9 cellular contexts compared by ENCODE assay signal in the genomic region with DNA sequence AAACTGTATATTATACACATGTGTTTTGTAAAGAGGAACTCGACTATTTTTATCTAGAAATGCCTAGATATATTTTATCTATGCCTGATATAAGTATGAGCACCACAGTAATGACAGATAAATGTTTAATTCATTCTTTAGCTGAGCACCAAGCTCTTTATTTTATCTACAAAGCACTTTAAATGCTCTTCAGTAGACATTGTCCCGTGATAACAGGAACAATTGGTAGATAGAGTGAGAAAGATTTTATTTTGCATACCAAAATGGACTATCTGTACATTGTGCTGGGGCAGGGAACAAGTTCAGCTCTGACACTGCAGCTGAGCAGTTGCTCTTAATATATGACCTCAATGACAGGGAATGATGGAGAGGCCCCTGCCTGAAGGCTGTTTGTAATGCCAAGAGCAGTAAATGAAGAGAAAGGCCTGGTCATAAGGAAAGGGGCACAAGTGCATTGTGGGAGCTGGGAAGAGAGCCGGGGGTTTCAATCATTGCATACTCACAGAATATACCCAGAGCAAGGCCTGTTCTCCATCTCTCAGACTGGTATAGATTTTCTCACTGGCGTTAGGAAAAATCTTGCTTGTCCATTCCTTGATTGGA. TPM values are rescaled to one million over a fixed set of nuclear protein-coding genes. Genes with fewer than 3 reads are reported as not detected.
DNase-seq lines count a peak whose midpoint lies in the region; ATAC-seq and TF ChIP-seq lines count a peak whose summit lies in the region.
"Had no signal": no experiment of that assay in that cellular context is flagged by ENCODE, and none has a peak within 500 bp of the region (broad histone marks: within the 10 kb centered on the region; RNA-seq: fewer than 3 reads in every experiment).

No MANE protein-coding gene starts in this region.

- H3K36me3 ChIP-seq in left ventricle myocardium inferior, result peaks cover 14% of the 10 kb centered on the region
- no peaks in the 10 kb centered on the region for H3K36me3 ChIP-seq in KMS-11 (ENCODE audit: insufficient read depth)
- peaks cover 0 to 8% (median 0%) of the 10 kb centered on the region in 3 donors for H3K36me3 ChIP-seq in esophagus squamous epithelium
- H3K36me3 ChIP-seq in transverse colon, result no peaks in the 10 kb centered on the region
- H3K36me3 ChIP-seq in gastroesophageal sphincter, result peaks cover 0 to 15% of the 10 kb centered on the region in 2 donors

- H3K27me3 ChIP-seq in left ventricle myocardium inferior (ENCODE audit: low read depth), result peaks cover 33% of the 10 kb centered on the region
- H3K27me3 ChIP-seq in KMS-11 (ENCODE audit: insufficient read depth, low read depth), result no peaks in the 10 kb centered on the region
- H3K27me3 ChIP-seq in esophagus squamous epithelium, result no peaks in the 10 kb centered on the region
- H3K27me3 ChIP-seq in transverse colon, result no peaks in the 10 kb centered on the region
- H3K27me3 ChIP-seq in gastroesophageal sphincter, result no peaks in the 10 kb centered on the region
- H3K27me3 ChIP-seq: heart left ventricle had no signal

- H3K4me1 ChIP-seq in left ventricle myocardium inferior (peaks cover 58% of the 10 kb centered on the region), KMS-11 (ENCODE audit: low read depth, poor library complexity, severe bottlenecking) (peaks cover 41% of the 10 kb centered on the region), esophagus squamous epithelium (peaks cover 17 to 38% (median 26%) of the 10 kb centered on the region in 3 donors), transverse colon (peaks cover 0 to 41% (median 3%) of the 10 kb centered on the region in 4 donors), gastroesophageal sphincter (peaks cover 19 to 57% (median 23%) of the 10 kb centered on the region in 3 donors)

- no peak overlapping the region for H3K9ac ChIP-seq in KMS-11

- H3K27ac ChIP-seq in left ventricle myocardium inferior (replicated peaks) (peak overlapping the region; percentile 54), KMS-11 (peak overlapping the region; percentile 10; the same call in 1 of the 2 replicates), esophagus squamous epithelium (peak overlapping the region in 3 of 4 donors; percentile 0 to 71 (median 15)), transverse colon (peak overlapping the region; percentile 39 to 47 (median 44)), gastroesophageal sphincter (peak overlapping the region in 2 of 4 donors; percentile 42 to 52)

- no peaks in the 10 kb centered on the region for H4K20me1 ChIP-seq in KMS-11 (ENCODE audit: insufficient read depth)

- 72 to 78% methylated on average over 4 of the region's 4 CpGs for WGBS in esophagus squamous epithelium, 2 donors
- WGBS in transverse colon (ENCODE audit: low coverage in 1 of 2), 2 donors, result 68 to 78% methylated on average over 4 of the region's 4 CpGs
- WGBS in gastroesophageal sphincter (ENCODE audit: low coverage in 1 of 2), 2 donors, result 47 to 62% methylated on average over 4 of the region's 4 CpGs

- peak overlapping the region; percentile 11 for H3K4me2 ChIP-seq in KMS-11

- DNase-seq in left ventricle myocardium inferior, result no peak
- no peak for DNase-seq in Right ventricle myocardium inferior (ENCODE audit: missing footprints)
- DNase-seq in esophagus squamous epithelium (lab: John Stamatoyannopoulos, UW), result no peak
- no peak for DNase-seq in transverse colon
- DNase-seq in SHP77 (lab: John Stamatoyannopoulos, UW), result no peak
- no peak for DNase-seq in GM03348 (ENCODE audit: low spot score)

- intact Hi-C loops in left ventricle myocardium inferior (cut with micrococcal nuclease) (no loop called here), Right ventricle myocardium inferior (cut with DNase I) (no loop called here), esophagus squamous epithelium (cut with DNase I) (no loop called here), transverse colon (cut with DNase I; ENCODE audit: low total_unique reads) (no loop called here)

- in situ Hi-C loops in transverse colon (cut with MboI; ENCODE audit: low pct_ligation_motif_present in 1 of 4, low pct_unique_long_range_greater_than_20kb in 1 of 4, low sequenced_read_pairs in 3 of 4), result no loop called here

- no peak overlapping the region for H2AFZ ChIP-seq in KMS-11 (ENCODE audit: low read depth)

- TF ChIP-seq EP300 in transverse colon (IDR thresholded peaks at IDR 0.05; ENCODE audit: low read depth) (no peak), gastroesophageal sphincter (IDR thresholded peaks at IDR 0.05) (no peak)

- TF ChIP-seq CTCF in left ventricle myocardium inferior (IDR thresholded peaks at IDR 0.05; ENCODE audit: borderline replicate concordance), result no peak
- TF ChIP-seq CTCF in KMS-11 (conservative IDR thresholded peaks at IDR 0.05; ENCODE audit: low read depth, low read length), result no peak
- TF ChIP-seq CTCF in esophagus squamous epithelium (IDR thresholded peaks at IDR 0.05), result no peak
- no peak for TF ChIP-seq CTCF in transverse colon (IDR thresholded peaks at IDR 0.05)
- TF ChIP-seq CTCF in gastroesophageal sphincter (IDR thresholded peaks at IDR 0.05), result no peak

- TF ChIP-seq POLR2A in esophagus squamous epithelium (IDR thresholded peaks at IDR 0.05) (no peak), transverse colon (IDR thresholded peaks at IDR 0.05) (no peak), gastroesophageal sphincter (IDR thresholded peaks at IDR 0.05) (no peak)

- H3K4me3 ChIP-seq in left ventricle myocardium inferior (no peak overlapping the region), KMS-11 (IDR thresholded peaks at IDR 0.05; ENCODE audit: insufficient read depth, low read depth, low read length) (no peak overlapping the region), esophagus squamous epithelium (no peak overlapping the region), transverse colon (no peak overlapping the region), gastroesophageal sphincter (no peak overlapping the region)
- H3K4me3 ChIP-seq: heart left ventricle had no signal

- H3K9me3 ChIP-seq in left ventricle myocardium inferior (replicated peaks) (no peaks in the 10 kb centered on the region), esophagus squamous epithelium (no peaks in the 10 kb centered on the region), transverse colon (no peaks in the 10 kb centered on the region), gastroesophageal sphincter (no peaks in the 10 kb centered on the region)
- H3K9me3 ChIP-seq: heart left ventricle had no signal

- no peak for ATAC-seq in Right ventricle myocardium inferior
- ATAC-seq in gastroesophageal sphincter, result no peak

- no peaks in the 10 kb centered on the region for H3K79me2 ChIP-seq in KMS-11 (ENCODE audit: insufficient read depth, low read depth)

RNA-seq across cellular contexts. Expression of a gene that starts 57.3 kb away (rescaled TPM):
- total RNA-seq in left ventricle myocardium inferior, result 30.1 TPM
- 32.9 TPM for total RNA-seq in Right ventricle myocardium inferior
- total RNA-seq in esophagus squamous epithelium, result 10 to 100 TPM; 10.4 to 56.6 (median 36.3) TPM
- total RNA-seq in transverse colon, result 100 to 1,000 TPM in 1 of 4 donors, 10 to 100 TPM in 3; 48.6 to 127 (median 78.8) TPM
- total RNA-seq in gastroesophageal sphincter, result 100 to 1,000 TPM in 2 of 4 donors, 10 to 100 TPM in 2; 65.1 to 192 (median 97.8) TPM
